18 cellular contexts compared by ENCODE assay signal in the genomic region with DNA sequence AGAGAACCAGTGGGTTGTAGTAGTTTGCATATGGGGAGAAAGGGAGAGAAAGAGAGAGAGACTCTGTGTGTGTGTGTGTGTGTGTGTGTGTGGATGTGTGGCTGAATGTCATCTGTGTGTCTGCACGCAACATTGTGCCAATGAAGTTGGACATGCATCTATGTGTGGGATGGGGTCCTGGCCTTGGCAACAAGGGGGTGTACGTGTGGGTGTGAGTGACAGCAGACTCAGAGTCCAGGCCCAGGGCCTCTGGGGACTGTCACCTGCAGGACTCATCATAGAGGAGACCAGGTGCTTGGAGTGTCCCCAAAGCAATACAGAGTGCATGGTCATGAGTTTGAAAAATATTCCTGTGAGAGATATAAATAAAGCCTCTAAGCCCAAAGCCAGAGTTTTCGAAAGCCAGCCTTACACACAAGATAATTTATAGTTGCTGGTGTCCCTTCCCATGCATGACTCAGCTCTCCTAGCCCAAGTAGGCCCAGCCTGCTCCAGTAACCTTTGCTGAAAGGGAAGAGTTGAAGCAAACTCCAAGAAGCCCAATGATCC. TPM values are rescaled to one million over a fixed set of nuclear protein-coding genes. Genes with fewer than 3 reads are reported as not detected.
DNase-seq lines count a peak whose midpoint lies in the region; FAIRE-seq and TF ChIP-seq lines count a peak whose summit lies in the region.
"Had no signal": no experiment of that assay in that cellular context is flagged by ENCODE, and none has a peak within 500 bp of the region (broad histone marks: within the 10 kb centered on the region; RNA-seq: fewer than 3 reads in every experiment).

No MANE protein-coding gene starts in this region.

- no peak for TF ChIP-seq CTCF in fibroblast of mammary gland (conservative IDR thresholded peaks at IDR 0.05; ENCODE audit: control insufficient read depth, insufficient read depth, low read depth, low read length)

- H3K27ac ChIP-seq in substantia nigra (ENCODE audit: low read depth, low read length, poor library complexity, severe bottlenecking) = no peak overlapping the region
- H3K27ac ChIP-seq: SK-N-MC had no signal

- no peaks in the 10 kb centered on the region for H3K27me3 Mint-ChIP-seq in activated naive CD8-positive, alpha-beta T cell treated with anti-CD3 and anti-CD28 coated beads for 36 hours

- no peak for TF ChIP-seq POLR2A in GM12892 (IDR thresholded peaks at IDR 0.05; ENCODE audit: low read depth, low read length)

- no peak for FAIRE-seq in GM12892 (lab: Jason Lieb, UNC)
- FAIRE-seq: GM18507 had no signal

- no peak overlapping the region for H3K4me3 Mint-ChIP-seq in activated naive CD8-positive, alpha-beta T cell treated with anti-CD3 and anti-CD28 coated beads for 36 hours
- H3K4me3 Mint-ChIP-seq: naive thymus-derived CD4-positive, alpha-beta T cell had no signal

- no peaks in the 10 kb centered on the region for H3K9me3 Mint-ChIP-seq in activated naive CD8-positive, alpha-beta T cell treated with anti-CD3 and anti-CD28 coated beads for 36 hours
- H3K9me3 Mint-ChIP-seq: naive thymus-derived CD4-positive, alpha-beta T cell had no signal

- DNase-seq in A172 (ENCODE audit: low spot score) (peak; percentile 78), MV-4-11 (lab: John Stamatoyannopoulos, UW) (peak; percentile 44), fibroblast of mammary gland (ENCODE audit: low read depth) (peak; percentile 79), occipital lobe (lab: John Stamatoyannopoulos, UW) (peak; percentile 41), GM12892 (ENCODE audit: insufficient read length) (no peak), substantia nigra (lab: John Stamatoyannopoulos, UW) (no peak), posterior vena cava (ENCODE audit: low spot score) (no peak)
- no peak for DNase-seq in activated naive CD8-positive, alpha-beta T cell treated with anti-CD3 and anti-CD28 coated beads for 36 hours
- DNase-seq: activated CD4-positive, alpha-beta T cell treated with anti-CD3 and anti-CD28 coated beads for 4 hours; activated naive CD4-positive, alpha-beta T cell treated with Interleukin-2 at 50 U/mL for 16 hours; DMS79; naive thymus-derived CD4-positive, alpha-beta T cell; NCI-H1092 treated with DMSO at 0.1 percent for 48 hours; stimulated activated CD4-positive, alpha-beta T cell treated with anti-CD3 and anti-CD28 coated beads, Interleukin-2, amount 100 ng/mL, for 24 hours; stimulated activated naive CD8-positive, alpha-beta T cell treated with anti-CD3 and anti-CD28 coated beads, Interleukin-15, Interleukin-2, amounts not matched to agents 100 U/mL and 50 U/mL, for 24 hours had no signal

- H3K36me3 Mint-ChIP-seq in activated naive CD8-positive, alpha-beta T cell treated with anti-CD3 and anti-CD28 coated beads for 36 hours = no peaks in the 10 kb centered on the region
- H3K36me3 Mint-ChIP-seq: naive thymus-derived CD4-positive, alpha-beta T cell had no signal

- H3K4me1 Mint-ChIP-seq in activated naive CD8-positive, alpha-beta T cell treated with anti-CD3 and anti-CD28 coated beads for 36 hours = no peaks in the 10 kb centered on the region

- no peak overlapping the region for H3K27ac Mint-ChIP-seq in activated naive CD8-positive, alpha-beta T cell treated with anti-CD3 and anti-CD28 coated beads for 36 hours
- H3K27ac Mint-ChIP-seq: naive thymus-derived CD4-positive, alpha-beta T cell had no signal

- intact Hi-C loops in posterior vena cava (cut with DNase I) = loop anchor here in 1 of 2 donors (10.0 kb wide), 1 partner anchor 365 kb away; no protein-coding TSS in a partner anchor

- no peak overlapping the region for H3K4me3 ChIP-seq in fibroblast of mammary gland (ENCODE audit: control insufficient read depth, low read depth, low read length)
- H3K4me3 ChIP-seq: SK-N-MC had no signal

RNA-seq across cellular contexts. Expression of gene TNP1, which starts 59.9 kb away (rescaled TPM):
- not detected in 2 replicates for total RNA-seq in A172 (2014; rRNA removed; shearing (Covaris generic))
- total RNA-seq in occipital lobe = not detected
- not detected for polyA plus RNA-seq in GM12892 (2012; ENCODE audit: missing spikeins)
- not detected for total RNA-seq in posterior vena cava
- total RNA-seq in activated naive CD8-positive, alpha-beta T cell treated with anti-CD3 and anti-CD28 coated beads for 36 hours = not detected
- total RNA-seq: A673; naive thymus-derived CD4-positive, alpha-beta T cell had no signal
- polyA plus RNA-seq: naive thymus-derived CD4-positive, alpha-beta T cell had no signal

Comparison
In these comparisons a context has a peak if more than half of its experiments do, and no peak if none do; other contexts are left out.
1. DNase-seq: peak in A172 (single experiment), MV-4-11 (single experiment), fibroblast of mammary gland (single experiment) and occipital lobe (single experiment); none in GM12892 (single experiment), substantia nigra (0 of 49), posterior vena cava (single experiment) and activated naive CD8-positive, alpha-beta T cell treated with anti-CD3 and anti-CD28 coated beads for 36 hours (single experiment).